8 cellular contexts compared by ENCODE assay signal in genomic region chr17:69414408-69415274, GRCh38. TPM values are rescaled to one million over a fixed set of nuclear protein-coding genes. Genes with fewer than 3 reads are reported as not detected.
DNase-seq lines count a peak whose midpoint lies in the region; ATAC-seq and TF ChIP-seq lines count a peak whose summit lies in the region.

Gene MAP2K6 (plus strand): TSS chr17:69414697. CDS start chr17:69414985, 288 bp downstream.

- H3K4me3 Mint-ChIP-seq in Calu3 (ENCODE audit: low read depth, unreplicated experiment) (no peak within 1 kb of the TSS), nephron progenitor cell (no peak within 1 kb of the TSS)
- H3K4me3 Mint-ChIP-seq in stimulated activated naive CD8-positive, alpha-beta T cell treated with anti-CD3 and anti-CD28 coated beads, Interleukin-15, amount 100 ng/mL, for 72 hours, result no peak within 1 kb of the TSS

- H3K4me3 ChIP-seq in foreskin fibroblast (ENCODE audit: low read depth in 1 of 2, low read length in 2 of 2), result peak within 1 kb of the TSS; percentile 53 to 67

- BruUV-seq in Calu3 (replicated peaks; lab: Mats Ljungman, UMichigan), result no TSS peak

- no peaks in the 10 kb centered on the region for H3K36me3 Mint-ChIP-seq in Calu3 (ENCODE audit: insufficient read depth, unreplicated experiment)
- no peaks in the 10 kb centered on the region for H3K36me3 Mint-ChIP-seq in nephron progenitor cell (ENCODE audit: low read depth)

- H3K9me3 Mint-ChIP-seq in Calu3 (ENCODE audit: low read depth, unreplicated experiment), result no peaks in the 10 kb centered on the region
- H3K9me3 Mint-ChIP-seq in nephron progenitor cell, result peaks cover 7% of the 10 kb centered on the region
- H3K9me3 Mint-ChIP-seq in stimulated activated naive CD8-positive, alpha-beta T cell treated with anti-CD3 and anti-CD28 coated beads, Interleukin-15, amount 100 ng/mL, for 72 hours, result no peaks in the 10 kb centered on the region

- H3K27ac Mint-ChIP-seq in Calu3 (ENCODE audit: unreplicated experiment) (no peak within 1 kb of the TSS), nephron progenitor cell (no peak within 1 kb of the TSS)
- H3K27ac Mint-ChIP-seq in stimulated activated naive CD8-positive, alpha-beta T cell treated with anti-CD3 and anti-CD28 coated beads, Interleukin-15, amount 100 ng/mL, for 72 hours, result no peak within 1 kb of the TSS

- DNase-seq in Calu3 (peak; percentile 74), HPDE6-E6E7 (ENCODE audit: extremely low spot score) (peak; percentile 64), OCI-M1 (lab: John Stamatoyannopoulos, UW) (peak; percentile 57), activated T-helper 1 cell treated with Interleukin-2 at 50 U/mL for 16 hours (ENCODE audit: low read depth) (peak; percentile 57), foreskin fibroblast (peak; percentile 32 to 87), nephron progenitor cell (peak; percentile 76)
- DNase-seq in stimulated activated naive CD8-positive, alpha-beta T cell treated with anti-CD3 and anti-CD28 coated beads, Interleukin-15, amount 100 ng/mL, for 72 hours, result peak; percentile 73 to 80

- CTCF ChIA-PET in Calu3 (lab: Charles Lee), result interaction anchor here (0.9 to 1.4 kb wide), 2 partner anchors 87 to 112 kb away, joined by 3 read pairs; no protein-coding TSS in a partner anchor

- H3K4me1 Mint-ChIP-seq in Calu3 (ENCODE audit: low read depth, unreplicated experiment) (no peaks in the 10 kb centered on the region), nephron progenitor cell (peaks cover 6% of the 10 kb centered on the region)
- peaks cover 6% of the 10 kb centered on the region for H3K4me1 Mint-ChIP-seq in stimulated activated naive CD8-positive, alpha-beta T cell treated with anti-CD3 and anti-CD28 coated beads, Interleukin-15, amount 100 ng/mL, for 72 hours

- H3K27me3 Mint-ChIP-seq in Calu3 (ENCODE audit: unreplicated experiment), result no peaks in the 10 kb centered on the region
- H3K27me3 Mint-ChIP-seq in nephron progenitor cell (ENCODE audit: low read depth, poor library complexity), result no peaks in the 10 kb centered on the region
- H3K27me3 Mint-ChIP-seq in stimulated activated naive CD8-positive, alpha-beta T cell treated with anti-CD3 and anti-CD28 coated beads, Interleukin-15, amount 100 ng/mL, for 72 hours, result no peaks in the 10 kb centered on the region

- no peak for TF ChIP-seq CTCF in Calu3 (IDR thresholded peaks at IDR 0.05; ENCODE audit: unreplicated experiment)
- TF ChIP-seq CTCF in foreskin fibroblast (IDR thresholded peaks at IDR 0.05; ENCODE audit: low read depth, low read length), result no peak
- TF ChIP-seq CTCF in nephron progenitor cell (IDR thresholded peaks at IDR 0.05), result no peak

- ATAC-seq in GM21367 (IDR thresholded peaks at IDR 0.05; ENCODE audit: unreplicated experiment), result peak; percentile 92
- peak; percentile 98 for ATAC-seq in stimulated activated naive CD8-positive, alpha-beta T cell treated with anti-CD3 and anti-CD28 coated beads, Interleukin-15, amount 100 ng/mL, for 72 hours

- intact Hi-C loops in Calu3 (cut with micrococcal nuclease; ENCODE audit: unreplicated experiment), result loop anchor here (5.0 kb wide), 2 partner anchors 88 to 108 kb away; no protein-coding TSS in a partner anchor

RNA-seq across cellular contexts. Expression of gene MAP2K6, which starts in this region (rescaled TPM):
- total RNA-seq in Calu3 (2022), result 8.3 and 13.0 TPM in 2 replicates

Comparison
In these comparisons a context has a peak if more than half of its experiments do, and no peak if none do; other contexts are left out.
1. Peak in every context shown above with its lines: DNase-seq, ATAC-seq and H3K4me3 ChIP-seq.